ENCODE assay signal across 29 cellular contexts in genomic region chr7:24340727-24341126, GRCh38. TPM values are rescaled to one million over a fixed set of nuclear protein-coding genes. Genes with fewer than 3 reads are reported as not detected.
"Had no signal": no experiment of that assay in that cellular context is flagged by ENCODE, and none has a peak within 500 bp of the region (broad histone marks: within the 10 kb centered on the region; RNA-seq: fewer than 3 reads in every experiment).

No MANE protein-coding gene starts in this region.

- H3K4me1 Mint-ChIP-seq: activated CD4-positive, alpha-beta T cell treated with anti-CD3 and anti-CD28 coated beads, Interleukin-2, amount 10 ng/mL, durations not matched to agents 7 days and 5 days; activated naive CD4-positive, alpha-beta T cell treated with anti-CD3 and anti-CD28 coated beads, Interleukin-2, amount 50 U/mL, for 24 hours; activated naive CD8-positive, alpha-beta T cell treated with anti-CD3 and anti-CD28 coated beads, Interleukin-2, amount 10 ng/mL, durations not matched to agents 7 days and 5 days had no signal

- H3K27me3 Mint-ChIP-seq: activated CD4-positive, alpha-beta T cell treated with anti-CD3 and anti-CD28 coated beads, Interleukin-2, amount 10 ng/mL, durations not matched to agents 7 days and 5 days; activated naive CD4-positive, alpha-beta T cell treated with anti-CD3 and anti-CD28 coated beads, Interleukin-2, amount 50 U/mL, for 24 hours had no signal

- H3K27ac Mint-ChIP-seq: activated CD4-positive, alpha-beta T cell treated with anti-CD3 and anti-CD28 coated beads, Interleukin-2, amount 10 ng/mL, durations not matched to agents 7 days and 5 days; activated CD8-positive, alpha-beta T cell treated with anti-CD3 and anti-CD28 coated beads for 36 hours; activated naive CD4-positive, alpha-beta T cell treated with anti-CD3 and anti-CD28 coated beads for 36 hours; activated naive CD4-positive, alpha-beta T cell treated with anti-CD3 and anti-CD28 coated beads, Interleukin-2, amount 50 U/mL, for 24 hours; activated naive CD8-positive, alpha-beta T cell treated with anti-CD3 and anti-CD28 coated beads, Interleukin-2, amount 10 ng/mL, durations not matched to agents 7 days and 5 days; activated T-helper 2 cell treated with anti-CD3 and anti-CD28 coated beads, Interferon-gamma antibody, Interleukin-2, Interleukin-4, amounts not matched to agents 10 μg/mL and 5 μg/mL and 100 μg/mL, durations not matched to agents 14 hours and 24 hours and 36 hours; effector memory CD8-positive, alpha-beta T cell had no signal

- ATAC-seq: activated CD8-positive, alpha-beta T cell treated with anti-CD3 and anti-CD28 coated beads for 36 hours; activated T-cell treated with anti-CD3 and anti-CD28 coated beads, Interleukin-2, amount 50 U/mL, for 4 hours; effector memory CD8-positive, alpha-beta T cell had no signal

- H3K9me3 ChIP-seq: esophagus squamous epithelium had no signal

- H3K36me3 ChIP-seq: brain microvascular endothelial cell, esophagus squamous epithelium had no signal

- H3K9me3 Mint-ChIP-seq: activated CD4-positive, alpha-beta T cell treated with anti-CD3 and anti-CD28 coated beads, Interleukin-2, amount 10 ng/mL, durations not matched to agents 7 days and 5 days; activated CD8-positive, alpha-beta T cell treated with anti-CD3 and anti-CD28 coated beads for 36 hours; activated naive CD4-positive, alpha-beta T cell treated with anti-CD3 and anti-CD28 coated beads for 36 hours; activated naive CD4-positive, alpha-beta T cell treated with anti-CD3 and anti-CD28 coated beads, Interleukin-2, amount 50 U/mL, for 24 hours; activated naive CD8-positive, alpha-beta T cell treated with anti-CD3 and anti-CD28 coated beads, Interleukin-2, amount 10 ng/mL, durations not matched to agents 7 days and 5 days; activated T-cell treated with anti-CD3 and anti-CD28 coated beads, Interleukin-2, amount 50 U/mL, for 4 hours; activated T-helper 2 cell treated with anti-CD3 and anti-CD28 coated beads, Interferon-gamma antibody, Interleukin-2, Interleukin-4, amounts not matched to agents 10 μg/mL and 5 μg/mL and 100 μg/mL, durations not matched to agents 14 hours and 24 hours and 36 hours; effector memory CD8-positive, alpha-beta T cell had no signal

- H3K4me3 ChIP-seq: esophagus squamous epithelium had no signal

- H3K4me3 Mint-ChIP-seq: activated CD4-positive, alpha-beta T cell treated with anti-CD3 and anti-CD28 coated beads, Interleukin-2, amount 10 ng/mL, durations not matched to agents 7 days and 5 days; activated CD8-positive, alpha-beta T cell treated with anti-CD3 and anti-CD28 coated beads for 36 hours; activated naive CD4-positive, alpha-beta T cell treated with anti-CD3 and anti-CD28 coated beads for 36 hours; activated naive CD4-positive, alpha-beta T cell treated with anti-CD3 and anti-CD28 coated beads, Interleukin-2, amount 50 U/mL, for 24 hours; activated naive CD8-positive, alpha-beta T cell treated with anti-CD3 and anti-CD28 coated beads, Interleukin-2, amount 10 ng/mL, durations not matched to agents 7 days and 5 days; activated T-cell treated with anti-CD3 and anti-CD28 coated beads, Interleukin-2, amount 50 U/mL, for 4 hours; effector memory CD8-positive, alpha-beta T cell had no signal

- H3K27ac ChIP-seq: brain microvascular endothelial cell, epithelial cell of prostate, esophagus squamous epithelium had no signal

- H3K36me3 Mint-ChIP-seq: activated naive CD4-positive, alpha-beta T cell treated with anti-CD3 and anti-CD28 coated beads, Interleukin-2, amount 50 U/mL, for 24 hours; activated naive CD8-positive, alpha-beta T cell treated with anti-CD3 and anti-CD28 coated beads, Interleukin-2, amount 10 ng/mL, durations not matched to agents 7 days and 5 days had no signal

- H3K27me3 ChIP-seq: brain microvascular endothelial cell had no signal

- H3K4me1 ChIP-seq: esophagus squamous epithelium had no signal

- DNase-seq: activated CD4-positive, alpha-beta T cell treated with anti-CD3 and anti-CD28 coated beads for 4 hours; activated CD4-positive, alpha-beta T cell treated with anti-CD3 and anti-CD28 coated beads, Interleukin-2, amount 10 ng/mL, durations not matched to agents 7 days and 5 days; activated CD4-positive, alpha-beta T cell treated with anti-CD3 and anti-CD28 coated beads, Interleukin-2, amount 50 U/mL, for 48 hours; activated CD4-positive, CD25-positive, alpha-beta regulatory T cell; activated CD4-positive, CD25-positive, alpha-beta regulatory T cell treated with anti-CD3 and anti-CD28 coated beads, Interleukin-2, amount 50 U/mL, for 72 hours; activated CD8-positive, alpha-beta memory T cell treated with anti-CD3 and anti-CD28 coated beads for 24 hours; activated CD8-positive, alpha-beta T cell treated with anti-CD3 and anti-CD28 coated beads for 36 hours; activated effector memory CD4-positive, alpha-beta T cell treated with anti-CD3 and anti-CD28 coated beads, Interleukin-2, amount 50 U/mL, for 16 hours; activated naive CD4-positive, alpha-beta T cell treated with anti-CD3 and anti-CD28 coated beads for 36 hours; activated naive CD8-positive, alpha-beta T cell treated with anti-CD3 and anti-CD28 coated beads, Interleukin-2, amount 10 ng/mL, durations not matched to agents 7 days and 5 days; activated T-cell treated with anti-CD3 and anti-CD28 coated beads, Interleukin-2, amount 50 U/mL, for 4 hours; amniotic stem cell; anterior cingulate cortex; brain microvascular endothelial cell; caudate nucleus; cortex of kidney; dermis blood vessel endothelial cell; effector CD4-positive, alpha-beta T cell; effector memory CD8-positive, alpha-beta T cell; esophagus squamous epithelium; head of caudate nucleus; T-helper 2 cell had no signal

RNA-seq across cellular contexts. Expression of gene NPY, which starts 56.7 kb away (rescaled TPM):
- total RNA-seq: activated CD4-positive, alpha-beta T cell treated with anti-CD3 and anti-CD28 coated beads, Interleukin-2, amount 10 ng/mL, durations not matched to agents 7 days and 5 days; activated CD8-positive, alpha-beta T cell treated with anti-CD3 and anti-CD28 coated beads for 36 hours; activated naive CD4-positive, alpha-beta T cell treated with anti-CD3 and anti-CD28 coated beads for 36 hours; activated naive CD8-positive, alpha-beta T cell treated with anti-CD3 and anti-CD28 coated beads, Interleukin-2, amount 10 ng/mL, durations not matched to agents 7 days and 5 days; activated T-cell treated with anti-CD3 and anti-CD28 coated beads, Interleukin-2, amount 50 U/mL, for 4 hours; activated T-helper 2 cell treated with anti-CD3 and anti-CD28 coated beads, Interferon-gamma antibody, Interleukin-2, Interleukin-4, amounts not matched to agents 10 μg/mL and 5 μg/mL and 100 μg/mL, durations not matched to agents 14 hours and 24 hours and 36 hours; chondrocyte; dermis blood vessel endothelial cell; esophagus squamous epithelium; fibroblast of lung; fibroblast of villous mesenchyme; T-helper 1 cell treated with Interleukin-12 subunit alpha and Interleukin-12 subunit beta and Interleukin-4 antibody, amounts not matched to agents 30 ng/mL and 1 ng/mL, for 36 hours had no signal
